In genomic region chr7:5230272-5231067, GRCh38 we compare ENCODE assay signal across 1 cellular context.
TF ChIP-seq lines count a peak whose summit lies in the region.

No MANE protein-coding gene starts in this region.

TF ChIP-seq in IMR-90, 13 proteins besides CTCF, POLR2A, EP300 and RAD21:
- no peak for TF ChIP-seq USF2 (IDR thresholded peaks at IDR 0.05; ENCODE audit: low read depth, low read length)
TF ChIP-seq in IMR-90: peak in this region for 0.
